8 cellular contexts compared by ENCODE assay signal in the genomic region with DNA sequence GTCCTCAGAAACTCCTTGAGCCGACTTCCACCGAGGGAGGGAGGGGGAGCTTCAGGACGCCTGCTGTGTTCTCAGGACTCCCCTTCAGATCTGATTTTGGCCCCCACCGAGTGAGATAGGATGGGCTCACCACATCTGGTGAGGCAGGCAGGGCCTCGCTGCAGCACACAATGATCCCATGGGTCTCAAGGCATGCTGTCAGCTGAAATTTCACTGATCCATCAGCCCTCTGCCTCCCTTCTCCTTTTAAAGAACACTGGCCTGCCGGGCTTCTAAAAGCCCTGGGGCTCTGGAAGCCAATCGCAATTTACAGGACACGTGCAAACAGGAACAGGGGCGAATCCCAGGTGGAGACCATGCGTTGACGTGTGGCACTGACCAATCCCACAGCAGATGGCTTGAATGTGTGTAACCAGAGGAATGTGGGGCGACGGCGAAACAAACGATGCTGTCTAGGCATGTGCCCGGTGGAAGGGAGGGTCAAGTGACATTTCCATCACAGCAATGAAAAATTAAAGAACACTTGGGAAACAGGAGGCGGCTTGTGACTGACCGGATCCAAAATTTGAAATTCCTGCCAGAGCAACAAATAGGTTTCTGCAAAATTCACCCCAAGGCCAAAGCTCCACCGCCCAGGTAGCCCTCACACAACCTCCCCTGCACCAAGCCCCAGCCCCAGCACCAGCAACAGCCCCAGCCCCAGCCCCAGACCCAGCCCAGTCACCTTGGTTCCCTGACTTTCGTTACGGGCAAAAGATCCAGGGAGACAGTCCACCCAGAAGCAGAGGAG.
DNase-seq lines count a peak whose midpoint lies in the region; ATAC-seq and TF ChIP-seq lines count a peak whose summit lies in the region.

No MANE protein-coding gene starts in this region.

- H3K36me3 Mint-ChIP-seq in activated naive CD8-positive, alpha-beta T cell treated with anti-CD3 and anti-CD28 coated beads, Interleukin-2, amount 10 ng/mL, durations not matched to agents 7 days and 5 days, result peaks cover 1% of the 10 kb centered on the region

- peaks cover 35% of the 10 kb centered on the region for H3K4me1 Mint-ChIP-seq in activated naive CD8-positive, alpha-beta T cell treated with anti-CD3 and anti-CD28 coated beads, Interleukin-2, amount 10 ng/mL, durations not matched to agents 7 days and 5 days

- CTCF ChIA-PET in GM10248 (lab: Yijun Ruan, JAX), result no interaction called here

- peak overlapping the region in 5 of 12 donors; percentile 17 to 64 (median 52) for H3K27ac ChIP-seq in heart left ventricle
- H3K27ac ChIP-seq in right lobe of liver, result no peak overlapping the region
- H3K27ac ChIP-seq in upper lobe of right lung, result no peak overlapping the region

- peak in 1 of 2 donors; percentile 2 for TF ChIP-seq POLR2A in heart left ventricle (IDR thresholded peaks at IDR 0.05)
- no peak for TF ChIP-seq POLR2A in right lobe of liver (IDR thresholded peaks at IDR 0.05)

- DNase-seq in heart left ventricle (peak in 2 of 5 donors; percentile 30 to 67), Right ventricle myocardium superior (no peak), right lobe of liver (no peak), upper lobe of right lung (no peak), SKM-1 treated with dmso at 0.1 percent for 144 hours (lab: John Stamatoyannopoulos, UW; ENCODE audit: unreplicated experiment) (no peak), GM10248 (ENCODE audit: extremely low spot score) (no peak)
- no peak for DNase-seq in activated naive CD8-positive, alpha-beta T cell treated with anti-CD3 and anti-CD28 coated beads, Interleukin-2, amount 10 ng/mL, durations not matched to agents 7 days and 5 days

- TF ChIP-seq CTCF in heart left ventricle (IDR thresholded peaks at IDR 0.05), result no peak
- peak in 1 of 4 donors; percentile 6 for TF ChIP-seq CTCF in right lobe of liver (IDR thresholded peaks at IDR 0.05)
- no peak for TF ChIP-seq CTCF in upper lobe of right lung (IDR thresholded peaks at IDR 0.05)
- no peak for TF ChIP-seq CTCF in GM10248 (IDR thresholded peaks at IDR 0.05; ENCODE audit: control extremely low read depth, extremely low read depth, low read depth, missing control alignments)

- H3K27me3 Mint-ChIP-seq in activated naive CD8-positive, alpha-beta T cell treated with anti-CD3 and anti-CD28 coated beads, Interleukin-2, amount 10 ng/mL, durations not matched to agents 7 days and 5 days, result peaks cover 86% of the 10 kb centered on the region

- POLR2A ChIA-PET in activated naive CD8-positive, alpha-beta T cell treated with anti-CD3 and anti-CD28 coated beads, Interleukin-2, amount 10 ng/mL, durations not matched to agents 7 days and 5 days (lab: Charles Lee), result no interaction called here
- POLR2A ChIA-PET in GM10248 (lab: Yijun Ruan, JAX), result no interaction called here

- H3K9me3 ChIP-seq in heart left ventricle, result no peaks in the 10 kb centered on the region
- no peaks in the 10 kb centered on the region for H3K9me3 ChIP-seq in right lobe of liver
- no peaks in the 10 kb centered on the region for H3K9me3 ChIP-seq in upper lobe of right lung

- WGBS in heart left ventricle, 4 donors, result 25 to 31% (median 30%) methylated on average over 19 to 21 of the region's 21 CpGs
- 36% methylated on average over 14 of the region's 21 CpGs for WGBS in right lobe of liver (ENCODE audit: insufficient coverage, low coverage, low lambda C conversion rate, missing lambda C conversion rate)

- no peak overlapping the region for H3K27ac Mint-ChIP-seq in activated naive CD8-positive, alpha-beta T cell treated with anti-CD3 and anti-CD28 coated beads, Interleukin-2, amount 10 ng/mL, durations not matched to agents 7 days and 5 days

- H3K9me3 Mint-ChIP-seq in activated naive CD8-positive, alpha-beta T cell treated with anti-CD3 and anti-CD28 coated beads, Interleukin-2, amount 10 ng/mL, durations not matched to agents 7 days and 5 days, result no peaks in the 10 kb centered on the region

- H3K36me3 ChIP-seq in heart left ventricle (no peaks in the 10 kb centered on the region), right lobe of liver (no peaks in the 10 kb centered on the region), upper lobe of right lung (no peaks in the 10 kb centered on the region)

- H3K4me3 ChIP-seq in heart left ventricle, result peak overlapping the region; percentile 25 to 73 (median 56)
- peak overlapping the region; percentile 23 to 48 (median 35) for H3K4me3 ChIP-seq in right lobe of liver
- peak overlapping the region; percentile 47 for H3K4me3 ChIP-seq in upper lobe of right lung

- no peak for ATAC-seq in heart left ventricle
- no peak for ATAC-seq in Right ventricle myocardium superior (ENCODE audit: poor library complexity)
- no peak for ATAC-seq in activated naive CD8-positive, alpha-beta T cell treated with anti-CD3 and anti-CD28 coated beads, Interleukin-2, amount 10 ng/mL, durations not matched to agents 7 days and 5 days (ENCODE audit: low read depth)
- no peak for ATAC-seq in right lobe of liver
- ATAC-seq in upper lobe of right lung, result no peak
- no peak for ATAC-seq in HG02759 (IDR thresholded peaks at IDR 0.05; ENCODE audit: unreplicated experiment)

- H3K27me3 ChIP-seq in heart left ventricle (peaks cover 0 to 21% (median 0%) of the 10 kb centered on the region in 9 donors), right lobe of liver (peaks cover 0 to 13% of the 10 kb centered on the region in 2 donors), upper lobe of right lung (peaks cover 13% of the 10 kb centered on the region)

- H3K4me3 Mint-ChIP-seq in activated naive CD8-positive, alpha-beta T cell treated with anti-CD3 and anti-CD28 coated beads, Interleukin-2, amount 10 ng/mL, durations not matched to agents 7 days and 5 days, result peak overlapping the region; percentile 87

- intact Hi-C loops in heart left ventricle (cut with DNase I) (no loop called here), Right ventricle myocardium superior (cut with DNase I) (no loop called here), right lobe of liver (cut with DNase I) (no loop called here), upper lobe of right lung (cut with DNase I) (no loop called here)

- H3K4me1 ChIP-seq in heart left ventricle, result peaks cover 0 to 69% (median 27%) of the 10 kb centered on the region in 12 donors
- peaks cover 0 to 18% (median 3%) of the 10 kb centered on the region in 4 donors for H3K4me1 ChIP-seq in right lobe of liver
- peaks cover 18% of the 10 kb centered on the region for H3K4me1 ChIP-seq in upper lobe of right lung
